ENCODE assay signal across 8 cellular contexts in the genomic region with DNA sequence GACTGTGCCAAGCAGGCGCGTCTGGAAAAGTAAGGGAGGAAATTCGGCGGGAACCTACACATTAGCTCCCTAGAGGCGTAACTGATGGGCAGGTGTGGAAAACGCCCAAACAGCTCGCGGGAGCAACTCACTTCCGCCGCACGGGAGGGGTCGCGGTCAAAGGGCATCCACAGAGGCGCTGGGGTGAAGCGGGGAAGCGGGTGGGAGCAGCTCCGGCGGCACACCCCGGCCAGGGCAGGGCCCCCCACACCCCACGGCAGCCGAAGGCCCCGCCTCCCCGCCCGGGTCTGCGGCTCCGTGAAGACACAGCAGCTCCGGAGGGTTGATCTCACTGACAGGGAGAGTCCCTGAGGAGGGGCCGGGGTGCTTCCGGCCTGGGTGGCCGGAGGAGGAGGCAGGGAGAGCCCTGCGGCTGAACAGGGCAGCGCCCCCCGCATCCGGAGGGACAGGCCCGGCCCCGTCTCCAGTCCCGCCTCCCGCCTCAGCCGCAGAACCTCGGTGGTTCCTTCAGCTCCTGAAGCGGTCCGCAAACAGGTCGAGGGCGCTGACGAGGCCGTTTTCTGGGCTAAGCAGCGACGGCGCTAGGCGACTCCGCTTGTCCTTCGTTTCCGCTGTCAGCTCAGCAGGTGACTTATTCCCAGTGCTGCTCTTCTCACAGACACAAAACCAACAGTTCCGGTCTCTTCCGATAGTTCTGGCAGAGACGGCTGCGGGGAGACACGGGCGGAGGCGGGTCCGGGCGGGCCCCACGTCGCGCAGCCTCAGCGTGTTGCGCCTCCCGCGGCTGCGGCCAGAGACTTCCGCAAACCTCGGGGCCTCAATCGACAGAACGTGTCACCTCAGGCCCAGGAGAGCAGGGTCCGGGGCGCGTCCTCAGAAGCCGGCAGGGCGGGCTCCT.
DNase-seq lines count a peak whose midpoint lies in the region; ATAC-seq and FAIRE-seq lines count a peak whose summit lies in the region.

No MANE protein-coding gene starts in this region.

- no peaks in the 10 kb centered on the region for H3K36me3 Mint-ChIP-seq in immature natural killer cell

- peaks cover 0 to 6% (median 0%) of the 10 kb centered on the region in 6 donors for H3K9me3 Mint-ChIP-seq in immature natural killer cell

- peak; percentile 79 for ATAC-seq in GM18511 (IDR thresholded peaks at IDR 0.05; ENCODE audit: unreplicated experiment)
- no peak for ATAC-seq in HG02763 (IDR thresholded peaks at IDR 0.05; ENCODE audit: unreplicated experiment)
- ATAC-seq in HG02610 (IDR thresholded peaks at IDR 0.05; ENCODE audit: unreplicated experiment), result no peak

- FAIRE-seq in RCC 7860 (lab: Jason Lieb, UNC), result no peak

- H3K4me1 Mint-ChIP-seq in immature natural killer cell, result peaks cover 8 to 9% of the 10 kb centered on the region in 2 donors

- peak; percentile 52 for DNase-seq in KG1 (lab: John Stamatoyannopoulos, UW)
- peak; percentile 65 for DNase-seq in activated T-helper 1 cell treated with Interleukin-2 at 50 U/mL for 16 hours (ENCODE audit: low read depth)
- DNase-seq in immature natural killer cell, result peak; percentile 65 to 74 (median 71)
- DNase-seq in stimulated activated CD4-positive, alpha-beta T cell treated with anti-CD3 and anti-CD28 coated beads, Interleukin-4, amount 100 ng/mL, for 4 hours, result peak; percentile 50
- no peak for DNase-seq in RCC 7860 (ENCODE audit: low spot score)

- peaks cover 3 to 7% (median 4%) of the 10 kb centered on the region in 3 donors for H3K27me3 Mint-ChIP-seq in immature natural killer cell (ENCODE audit: low read depth in 3 of 3)

- H3K4me3 Mint-ChIP-seq in immature natural killer cell, result peak overlapping the region; percentile 82 to 88 (median 88)

- peak overlapping the region; percentile 63 to 86 (median 82) for H3K27ac Mint-ChIP-seq in immature natural killer cell
